Comparison of ENCODE assay signal across 8 cellular contexts in genomic region chr1:151457911-151458882, GRCh38. TPM values are rescaled to one million over a fixed set of nuclear protein-coding genes. Genes with fewer than 3 reads are reported as not detected.
DNase-seq lines count a peak whose midpoint lies in the region; ATAC-seq and TF ChIP-seq lines count a peak whose summit lies in the region.

No MANE protein-coding gene starts in this region.

- peak overlapping the region; percentile 94 for H3K27ac Mint-ChIP-seq in activated CD4-positive, alpha-beta T cell treated with anti-CD3 and anti-CD28 coated beads for 36 hours

- CTCF ChIA-PET in activated CD4-positive, alpha-beta T cell treated with anti-CD3 and anti-CD28 coated beads for 36 hours (lab: Charles Lee) = no interaction called here

- no peak for DNase-seq in GM12864 (ENCODE audit: low read depth)
- DNase-seq in NCI-H345 (lab: John Stamatoyannopoulos, UW) = peak; percentile 95
- peak; percentile 72 for DNase-seq in activated CD4-positive, alpha-beta T cell treated with anti-CD3 and anti-CD28 coated beads for 36 hours
- DNase-seq in choroid plexus epithelial cell (ENCODE audit: low read depth) = peak; percentile 89
- DNase-seq in kidney glomerular epithelial cell (lab: John Stamatoyannopoulos, UW) = peak; percentile 30
- DNase-seq in stimulated activated CD4-positive, alpha-beta T cell treated with anti-CD3 and anti-CD28 coated beads, Interleukin-15, amount 100 ng/mL, for 1 hour (ENCODE audit: low read depth in 1 of 2, low spot score in 1 of 2) = peak; percentile 37 to 53

- peaks cover 29% of the 10 kb centered on the region for H3K4me1 Mint-ChIP-seq in activated CD4-positive, alpha-beta T cell treated with anti-CD3 and anti-CD28 coated beads for 36 hours

- peak; percentile 35 for ATAC-seq in HG03175 (IDR thresholded peaks at IDR 0.05; ENCODE audit: unreplicated experiment)
- peak; percentile 73 for ATAC-seq in activated CD4-positive, alpha-beta T cell treated with anti-CD3 and anti-CD28 coated beads for 36 hours
- ATAC-seq in GM21367 (IDR thresholded peaks at IDR 0.05; ENCODE audit: unreplicated experiment) = no peak

- H3K9me3 Mint-ChIP-seq in activated CD4-positive, alpha-beta T cell treated with anti-CD3 and anti-CD28 coated beads for 36 hours (ENCODE audit: low read depth) = no peaks in the 10 kb centered on the region

- H3K4me3 ChIP-seq in GM12864 (ENCODE audit: low read depth, low read length) (peak overlapping the region; percentile 82), choroid plexus epithelial cell (ENCODE audit: low read depth, low read length) (peak overlapping the region; percentile 76)

- intact Hi-C loops in activated CD4-positive, alpha-beta T cell treated with anti-CD3 and anti-CD28 coated beads for 36 hours (cut with DNase I, micrococcal nuclease) = loop anchor here (1.0 to 5.0 kb wide), 8 partner anchors 13 to 449 kb away; partner anchors contain the start of genes PSMB4 (in 2 of the 2), C2CD4D (in 1 of the 2), CGN (in 1 of the 2) and RFX5 (in 1 of the 2)

- peaks cover 11% of the 10 kb centered on the region for H3K27me3 Mint-ChIP-seq in activated CD4-positive, alpha-beta T cell treated with anti-CD3 and anti-CD28 coated beads for 36 hours

- peaks cover 11% of the 10 kb centered on the region for H3K36me3 Mint-ChIP-seq in activated CD4-positive, alpha-beta T cell treated with anti-CD3 and anti-CD28 coated beads for 36 hours (ENCODE audit: low read depth)

- peak overlapping the region; percentile 83 for H3K4me3 Mint-ChIP-seq in activated CD4-positive, alpha-beta T cell treated with anti-CD3 and anti-CD28 coated beads for 36 hours

- no peak for TF ChIP-seq CTCF in GM12864 (IDR thresholded peaks at IDR 0.05; ENCODE audit: low read depth, low read length, missing control alignments)
- no peak for TF ChIP-seq CTCF in choroid plexus epithelial cell (conservative IDR thresholded peaks at IDR 0.05; ENCODE audit: low read depth, low read length)

- POLR2A ChIA-PET in activated CD4-positive, alpha-beta T cell treated with anti-CD3 and anti-CD28 coated beads for 36 hours (lab: Charles Lee) = interaction anchor here (0.6 to 2.0 kb wide), 2 partner anchors 16 to 895 kb away, joined by 4 to 7 read pairs; no protein-coding TSS in a partner anchor

RNA-seq across cellular contexts. Expression of gene POGZ, which starts 1.1 kb away (rescaled TPM):
- 100 to 1,000 TPM in 1 of 2 experiments, 10 to 100 TPM in 1; 81.3 to 104 TPM for total RNA-seq in activated CD4-positive, alpha-beta T cell treated with anti-CD3 and anti-CD28 coated beads for 36 hours

RNA-seq across cellular contexts. Expression of gene CGN, which starts 53.0 kb away (rescaled TPM):
- total RNA-seq in activated CD4-positive, alpha-beta T cell treated with anti-CD3 and anti-CD28 coated beads for 36 hours = 1 to 10 TPM in 1 of 2 experiments, under 1 TPM in 1; 0.67 to 1.4 TPM

RNA-seq across cellular contexts. Expression of gene PSMB4, which starts 58.8 kb away (rescaled TPM):
- 100 to 1,000 TPM; 315 to 351 TPM for total RNA-seq in activated CD4-positive, alpha-beta T cell treated with anti-CD3 and anti-CD28 coated beads for 36 hours
